19 cellular contexts compared by ENCODE assay signal in the genomic region with DNA sequence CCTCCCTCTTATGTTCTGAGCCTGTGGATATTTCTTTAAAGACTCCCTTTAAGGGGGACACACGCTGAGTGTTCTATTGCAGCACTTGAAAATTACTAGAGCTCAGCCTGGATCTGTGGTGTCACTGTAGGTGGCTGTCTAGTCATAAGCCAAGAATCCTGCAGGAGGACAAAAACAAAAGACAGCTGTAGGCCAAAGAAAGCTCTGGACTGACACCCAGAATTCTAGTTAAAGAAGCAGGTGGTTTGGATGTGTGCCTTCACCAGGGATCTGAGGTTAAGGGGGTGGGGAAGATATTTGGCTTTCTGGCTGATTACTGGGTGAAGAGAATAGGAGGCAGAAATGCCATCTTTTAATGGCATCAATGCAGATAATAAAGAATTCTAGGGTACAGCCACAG.
A peak's percentile ranks its signal among the peaks of the same experiment; 100 is the strongest.
DNase-seq lines count a peak whose midpoint lies in the region; ATAC-seq and TF ChIP-seq lines count a peak whose summit lies in the region.
"Had no signal": no experiment of that assay in that cellular context is flagged by ENCODE, and none has a peak within 500 bp of the region (broad histone marks: within the 10 kb centered on the region; RNA-seq: fewer than 3 reads in every experiment).

No MANE protein-coding gene starts in this region.

- no peaks in the 10 kb centered on the region for H3K27me3 Mint-ChIP-seq in Calu3 (ENCODE audit: unreplicated experiment)
- H3K27me3 Mint-ChIP-seq: B cell had no signal

- BruUV-seq in Calu3 (replicated peaks; lab: Mats Ljungman, UMichigan), result no TSS peak

- TF ChIP-seq EP300 in neural cell (conservative IDR thresholded peaks at IDR 0.05; ENCODE audit: poor library complexity, severe bottlenecking), result no peak

- peak; percentile 49 for DNase-seq in COR-L47 (lab: John Stamatoyannopoulos, UW)
- DNase-seq in HT1080 (ENCODE audit: low read depth), result peak; percentile 18
- DNase-seq in astrocyte of the hippocampus (ENCODE audit: low read depth, low spot score), result peak; percentile 28
- no peak for DNase-seq in GM19238 (ENCODE audit: insufficient read length, low spot score)
- DNase-seq in Calu3, result no peak
- DNase-seq: CD8-positive, alpha-beta T cell; DMS79 treated with DMSO at 0.1 percent for 48 hours; H9; NCI-H1048; NCI-H1436; NCI-H1930; NCI-H2107; NCI-H510A; T-helper 2 cell had no signal

- peak; percentile 11 for TF ChIP-seq RAD21 in neural cell (conservative IDR thresholded peaks at IDR 0.05)

- H3K9ac ChIP-seq in neural cell (ENCODE audit: low read length), result no peak overlapping the region

- no peaks in the 10 kb centered on the region for H3K4me1 Mint-ChIP-seq in Calu3 (ENCODE audit: low read depth, unreplicated experiment)
- H3K4me1 Mint-ChIP-seq: B cell had no signal

- H3K9me3 Mint-ChIP-seq in Calu3 (ENCODE audit: low read depth, unreplicated experiment), result peaks cover 8% of the 10 kb centered on the region
- H3K9me3 Mint-ChIP-seq: GM23338 had no signal

- H3K9me3 ChIP-seq in neural cell (ENCODE audit: low read length), result peaks cover 3% of the 10 kb centered on the region

- no peaks in the 10 kb centered on the region for H3K27me3 ChIP-seq in neural cell (ENCODE audit: insufficient read depth, low read depth, low read length)

- H3K4me3 ChIP-seq in neural cell (ENCODE audit: low read length), result no peak overlapping the region
- H3K4me3 ChIP-seq: GM23338 had no signal

- no peaks in the 10 kb centered on the region for H3F3A ChIP-seq in neural cell (ENCODE audit: insufficient read depth, low read length, poor library complexity, severe bottlenecking)

- H3K79me2 ChIP-seq in neural cell (replicated peaks; ENCODE audit: insufficient read depth, low read length), result no peaks in the 10 kb centered on the region

- H3K36me3 ChIP-seq in neural cell (ENCODE audit: insufficient read depth, low read length), result no peaks in the 10 kb centered on the region

- no peak for ATAC-seq in HG03457 (IDR thresholded peaks at IDR 0.05; ENCODE audit: unreplicated experiment)
- ATAC-seq: CD8-positive, alpha-beta T cell; GM23338 had no signal

- TF ChIP-seq CTCF in neural cell (IDR thresholded peaks at IDR 0.05; ENCODE audit: poor library complexity, severe bottlenecking), result no peak
- no peak for TF ChIP-seq CTCF in Calu3 (IDR thresholded peaks at IDR 0.05; ENCODE audit: unreplicated experiment)

- H3K4me3 Mint-ChIP-seq in Calu3 (ENCODE audit: low read depth, unreplicated experiment), result no peak overlapping the region
- H3K4me3 Mint-ChIP-seq: B cell; CD8-positive, alpha-beta T cell; GM23338; H9 had no signal

- CTCF ChIA-PET in Calu3 (lab: Charles Lee), result no interaction called here

- no peak overlapping the region for H3K4me2 ChIP-seq in neural cell (ENCODE audit: low read length)
- H3K4me2 ChIP-seq: GM23338 had no signal

- intact Hi-C loops in Calu3 (cut with micrococcal nuclease; ENCODE audit: unreplicated experiment), result no loop called here

- no peaks in the 10 kb centered on the region for H3K36me3 Mint-ChIP-seq in Calu3 (ENCODE audit: insufficient read depth, unreplicated experiment)
- H3K36me3 Mint-ChIP-seq: CD8-positive, alpha-beta T cell had no signal

- H3K27ac Mint-ChIP-seq in Calu3 (ENCODE audit: unreplicated experiment), result no peak overlapping the region
- H3K27ac Mint-ChIP-seq: B cell; CD8-positive, alpha-beta T cell; GM23338 had no signal

- H3K9me2 ChIP-seq in neural cell (ENCODE audit: insufficient read depth, low read length), result no peaks in the 10 kb centered on the region

- no peaks in the 10 kb centered on the region for H4K20me1 ChIP-seq in neural cell (ENCODE audit: insufficient read depth)

- H2AFZ ChIP-seq in neural cell (ENCODE audit: low read depth, low read length), result no peak overlapping the region
- H2AFZ ChIP-seq: GM23338 had no signal

- no peak overlapping the region for H3K27ac ChIP-seq in neural cell (ENCODE audit: low read length)
- H3K27ac ChIP-seq: C4-2B had no signal

TF ChIP-seq in neural cell, 6 proteins besides CTCF, POLR2A, EP300 and RAD21:
- TF ChIP-seq EZH2 (IDR thresholded peaks at IDR 0.05; ENCODE audit: borderline replicate concordance, insufficient read depth, low read length, poor library complexity, severe bottlenecking) (no peak), MXI1 (conservative IDR thresholded peaks at IDR 0.05; ENCODE audit: poor library complexity, severe bottlenecking) (no peak), POLR2AphosphoS5 (IDR thresholded peaks at IDR 0.05) (no peak), SMC3 (conservative IDR thresholded peaks at IDR 0.05; ENCODE audit: poor library complexity) (no peak), TAF1 (IDR thresholded peaks at IDR 0.05; ENCODE audit: low read depth) (no peak)
- TF ChIP-seq, protein P1, sequence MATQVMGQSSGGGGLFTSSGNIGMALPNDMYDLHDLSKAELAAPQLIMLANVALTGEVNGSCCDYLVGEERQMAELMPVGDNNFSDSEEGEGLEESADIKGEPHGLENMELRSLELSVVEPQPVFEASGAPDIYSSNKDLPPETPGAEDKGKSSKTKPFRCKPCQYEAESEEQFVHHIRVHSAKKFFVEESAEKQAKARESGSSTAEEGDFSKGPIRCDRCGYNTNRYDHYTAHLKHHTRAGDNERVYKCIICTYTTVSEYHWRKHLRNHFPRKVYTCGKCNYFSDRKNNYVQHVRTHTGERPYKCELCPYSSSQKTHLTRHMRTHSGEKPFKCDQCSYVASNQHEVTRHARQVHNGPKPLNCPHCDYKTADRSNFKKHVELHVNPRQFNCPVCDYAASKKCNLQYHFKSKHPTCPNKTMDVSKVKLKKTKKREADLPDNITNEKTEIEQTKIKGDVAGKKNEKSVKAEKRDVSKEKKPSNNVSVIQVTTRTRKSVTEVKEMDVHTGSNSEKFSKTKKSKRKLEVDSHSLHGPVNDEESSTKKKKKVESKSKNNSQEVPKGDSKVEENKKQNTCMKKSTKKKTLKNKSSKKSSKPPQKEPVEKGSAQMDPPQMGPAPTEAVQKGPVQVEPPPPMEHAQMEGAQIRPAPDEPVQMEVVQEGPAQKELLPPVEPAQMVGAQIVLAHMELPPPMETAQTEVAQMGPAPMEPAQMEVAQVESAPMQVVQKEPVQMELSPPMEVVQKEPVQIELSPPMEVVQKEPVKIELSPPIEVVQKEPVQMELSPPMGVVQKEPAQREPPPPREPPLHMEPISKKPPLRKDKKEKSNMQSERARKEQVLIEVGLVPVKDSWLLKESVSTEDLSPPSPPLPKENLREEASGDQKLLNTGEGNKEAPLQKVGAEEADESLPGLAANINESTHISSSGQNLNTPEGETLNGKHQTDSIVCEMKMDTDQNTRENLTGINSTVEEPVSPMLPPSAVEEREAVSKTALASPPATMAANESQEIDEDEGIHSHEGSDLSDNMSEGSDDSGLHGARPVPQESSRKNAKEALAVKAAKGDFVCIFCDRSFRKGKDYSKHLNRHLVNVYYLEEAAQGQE (IDR thresholded peaks at IDR 0.05; ENCODE audit: borderline replicate concordance), result no peak

Comparison
In these comparisons a context has a peak if more than half of its experiments do, and no peak if none do; other contexts are left out.
1. DNase-seq: peak in COR-L47 (single experiment), HT1080 (single experiment) and astrocyte of the hippocampus (single experiment); none in GM19238 (single experiment) and Calu3 (single experiment).